8 cellular contexts compared by ENCODE assay signal in the genomic region with DNA sequence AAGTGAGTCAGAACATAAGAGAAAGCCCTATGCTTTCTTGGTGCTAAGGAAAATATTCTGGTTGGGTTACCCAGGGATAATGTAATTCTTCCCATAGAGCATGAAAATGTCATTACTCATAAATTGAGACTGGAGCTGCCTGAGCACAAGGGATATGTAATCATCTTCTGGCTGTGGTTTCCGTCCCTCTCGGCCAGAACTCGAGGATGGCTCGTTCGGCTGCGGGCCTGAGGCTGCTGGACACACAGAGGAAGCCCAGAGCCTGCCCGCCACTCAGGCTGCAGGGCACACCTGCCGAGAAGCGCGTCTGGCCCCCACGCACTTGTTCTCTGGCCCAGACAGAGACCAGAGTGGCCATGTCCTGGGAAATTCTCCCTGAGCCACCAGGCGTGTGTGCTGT.
DNase-seq lines count a peak whose midpoint lies in the region; ATAC-seq and TF ChIP-seq lines count a peak whose summit lies in the region.

No MANE protein-coding gene starts in this region.

- H3K4me3 ChIP-seq in GM23248: 0 out of 2 replicates have a peak overlapping the region, but pooled peaks have one; percentile 10
- no peak overlapping the region for H3K4me3 ChIP-seq in body of pancreas
- no peak overlapping the region for H3K4me3 ChIP-seq in skeletal muscle satellite cell (ENCODE audit: low read length)

- ATAC-seq in body of pancreas (peak; percentile 13), left ventricle myocardium superior (peak; percentile 74), GM18517 (IDR thresholded peaks at IDR 0.05; ENCODE audit: unreplicated experiment) (no peak)

- intact Hi-C loops in body of pancreas (cut with DNase I): no loop called here
- intact Hi-C loops in left ventricle myocardium superior (cut with micrococcal nuclease): no loop called here

- no peak overlapping the region for H2AFZ ChIP-seq in GM23248

- no peak for TF ChIP-seq CTCF in body of pancreas (IDR thresholded peaks at IDR 0.05)

- H4K20me1 ChIP-seq in GM23248 (ENCODE audit: insufficient read depth): no peaks in the 10 kb centered on the region

- WGBS in GM23248 (ENCODE audit: low coverage in 1 of 2, low lambda C conversion rate in 2 of 2, missing lambda C conversion rate in 2 of 2), 2 experiments: 1 to 2% methylated on average over 12 of the region's 12 CpGs
- 65 to 69% methylated on average over 8 to 12 of the region's 12 CpGs for WGBS in body of pancreas, 2 donors

- peak; percentile 95 for DNase-seq in GM23248
- peak in 3 of 4 donors; percentile 17 to 24 (median 22) for DNase-seq in body of pancreas
- DNase-seq in left ventricle myocardium superior: peak; percentile 74
- no peak for DNase-seq in NAMALWA (ENCODE audit: low spot score)
- DNase-seq in inferior parietal cortex (ENCODE audit: extremely low spot score): no peak
- no peak for DNase-seq in NCI-H82 treated with DMSO at 0.1 percent for 48 hours (lab: John Stamatoyannopoulos, UW; ENCODE audit: unreplicated experiment)

- in situ Hi-C loops in GM23248 (cut with MboI): no loop called here

- peaks cover 77% of the 10 kb centered on the region for H3K79me2 ChIP-seq in GM23248 (ENCODE audit: insufficient read depth)

- H3K9me2 ChIP-seq in GM23248 (ENCODE audit: insufficient read depth): no peaks in the 10 kb centered on the region

- H3K9ac ChIP-seq in GM23248 (peak overlapping the region; percentile 81), skeletal muscle satellite cell (ENCODE audit: low read depth, low read length) (peak overlapping the region; percentile 81)

- H3F3A ChIP-seq in GM23248 (ENCODE audit: insufficient read depth): peaks cover 68% of the 10 kb centered on the region

- H3K27me3 ChIP-seq in GM23248 (replicated peaks; ENCODE audit: insufficient read depth) (no peaks in the 10 kb centered on the region), body of pancreas (no peaks in the 10 kb centered on the region), skeletal muscle satellite cell (ENCODE audit: control insufficient read depth, insufficient read depth, low read length) (no peaks in the 10 kb centered on the region)

- TF ChIP-seq POLR2A in body of pancreas (IDR thresholded peaks at IDR 0.05): no peak

- no peaks in the 10 kb centered on the region for H3K36me3 ChIP-seq in GM23248 (ENCODE audit: low read depth)
- no peaks in the 10 kb centered on the region for H3K36me3 ChIP-seq in body of pancreas (replicated peaks in 1 of 2; ENCODE audit: insufficient read depth in 1 of 2, low read depth in 2 of 2)
- H3K36me3 ChIP-seq in skeletal muscle satellite cell (ENCODE audit: insufficient read depth, low read length): peaks cover 4% of the 10 kb centered on the region

- H3K4me1 ChIP-seq in GM23248 (ENCODE audit: insufficient read depth) (peaks cover 46% of the 10 kb centered on the region), body of pancreas (peaks cover 19% of the 10 kb centered on the region), skeletal muscle satellite cell (ENCODE audit: control insufficient read depth, insufficient read depth, low read length) (peaks cover 65% of the 10 kb centered on the region)

- H3K4me2 ChIP-seq in GM23248 (ENCODE audit: unreplicated experiment) (peak overlapping the region; percentile 71), skeletal muscle satellite cell (ENCODE audit: low read length) (peak overlapping the region; percentile 70)

- H3K9me3 ChIP-seq in GM23248 (ENCODE audit: low read depth): no peaks in the 10 kb centered on the region
- no peaks in the 10 kb centered on the region for H3K9me3 ChIP-seq in body of pancreas
- no peaks in the 10 kb centered on the region for H3K9me3 ChIP-seq in skeletal muscle satellite cell (replicated peaks; ENCODE audit: low read length)

- H3K27ac ChIP-seq in GM23248 (peak overlapping the region; percentile 98), body of pancreas (peak overlapping the region in 2 of 4 donors; percentile 24 to 29)

Comparison
In these comparisons a context has a peak if more than half of its experiments do, and no peak if none do; other contexts are left out.
1. DNase-seq: peak in GM23248 (single experiment), body of pancreas (3 of 4) and left ventricle myocardium superior (single experiment); none in NAMALWA (single experiment), inferior parietal cortex (single experiment) and NCI-H82 treated with DMSO at 0.1 percent for 48 hours (single experiment).